1 cellular context compared by ENCODE assay signal in genomic region chr5:140152610-140152999, GRCh38.
TF ChIP-seq lines count a peak whose summit lies in the region.

No MANE protein-coding gene starts in this region.

TF ChIP-seq in H1, 55 proteins besides CTCF, POLR2A, EP300 and RAD21:
- TF ChIP-seq ATF2 (IDR thresholded peaks at IDR 0.05; ENCODE audit: low read length) (no peak), RXRA (IDR thresholded peaks at IDR 0.05; ENCODE audit: insufficient read depth, low read depth, low read length) (no peak), SRF (IDR thresholded peaks at IDR 0.05; ENCODE audit: low read depth, low read length) (no peak), SIX5 (IDR thresholded peaks at IDR 0.05; ENCODE audit: low read depth, low read length) (no peak), NANOG (IDR thresholded peaks at IDR 0.05; ENCODE audit: insufficient read depth, low read depth, low read length, poor library complexity, severe bottlenecking) (no peak), CTBP2 (IDR thresholded peaks at IDR 0.05; ENCODE audit: borderline replicate concordance, insufficient read depth, insufficient read length, low read length) (no peak), TAF1 (IDR thresholded peaks at IDR 0.05; ENCODE audit: low read depth, low read length) (no peak), RBBP5 (IDR thresholded peaks at IDR 0.05; ENCODE audit: borderline replicate concordance, low read depth, low read length) (no peak), E2F6 (IDR thresholded peaks at IDR 0.05) (no peak)
